8 cellular contexts compared by ENCODE assay signal in the genomic region with DNA sequence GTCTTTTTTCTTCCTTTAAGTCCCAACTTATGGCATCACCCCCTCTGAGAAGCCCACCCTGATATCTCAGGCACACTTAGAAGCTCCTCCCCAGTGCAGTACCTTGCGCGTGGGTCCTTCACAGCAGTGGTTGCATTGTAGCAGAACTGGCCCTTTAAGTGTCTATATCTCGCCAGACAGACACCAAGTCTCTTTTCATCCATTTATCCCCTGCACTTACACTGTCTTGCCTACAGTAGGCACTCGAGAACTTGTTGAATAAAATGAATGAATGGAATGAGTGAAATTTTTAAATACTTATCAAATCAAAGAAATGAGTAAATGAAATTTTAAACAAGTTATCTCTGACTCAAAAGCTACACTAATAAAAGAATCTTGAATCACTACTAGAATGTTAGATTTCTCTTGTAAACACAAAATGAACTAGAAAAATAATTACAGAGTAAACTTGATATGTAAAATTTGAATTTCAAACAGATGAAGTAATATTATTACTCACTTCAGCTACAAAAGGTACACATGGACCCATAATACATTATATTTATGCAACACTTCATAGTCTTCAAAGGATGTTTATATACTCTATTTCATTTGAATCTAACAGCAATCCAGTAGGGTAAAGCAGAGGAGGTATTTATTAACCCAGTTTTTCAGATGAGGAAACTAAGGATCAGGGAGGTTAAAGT. TPM values are rescaled to one million over a fixed set of nuclear protein-coding genes. Genes with fewer than 3 reads are reported as not detected.
A peak's percentile ranks its signal among the peaks of the same experiment; 100 is the strongest.
DNase-seq lines count a peak whose midpoint lies in the region; ATAC-seq lines count a peak whose summit lies in the region.

No MANE protein-coding gene starts in this region.

- peak; percentile 23 for DNase-seq in COLO829 (ENCODE audit: low spot score)
- peak; percentile 51 for DNase-seq in adipocyte (ENCODE audit: low read depth)
- DNase-seq in lung microvascular endothelial cell (ENCODE audit: low read depth in 2 of 2): peak; percentile 50 to 53
- no peak for DNase-seq in GM19240 (ENCODE audit: insufficient read length, low spot score)
- DNase-seq in stimulated activated CD4-positive, alpha-beta T cell treated with anti-CD3 and anti-CD28 coated beads, Interleukin-4, amount 100 ng/mL, for 1 hour: no peak
- no peak for DNase-seq in dedifferentiated amniotic fluid mesenchymal stem cell (ENCODE audit: extremely low spot score)

- H3K36me3 ChIP-seq in adipocyte (ENCODE audit: control insufficient read depth, insufficient read depth, low read length, severe bottlenecking): no peaks in the 10 kb centered on the region

- no peaks in the 10 kb centered on the region for H3K9me3 ChIP-seq in adipocyte (ENCODE audit: control insufficient read depth, low read length)

- H3K4me1 ChIP-seq in adipocyte (ENCODE audit: control insufficient read depth, insufficient read depth, low read length): no peaks in the 10 kb centered on the region

- peaks cover 3% of the 10 kb centered on the region for H3K27me3 ChIP-seq in adipocyte (replicated peaks; ENCODE audit: control insufficient read depth, insufficient read depth, low read length)

- no peak overlapping the region for H3K9ac ChIP-seq in adipocyte (ENCODE audit: low read length)

- no peak overlapping the region for H3K4me3 ChIP-seq in adipocyte (ENCODE audit: low read length)

- ATAC-seq in HG03342 (IDR thresholded peaks at IDR 0.05; ENCODE audit: unreplicated experiment): peak; percentile 57
- no peak for ATAC-seq in GM21526 (IDR thresholded peaks at IDR 0.05; ENCODE audit: low FRiP score, unreplicated experiment)

RNA-seq across cellular contexts. Expression of a gene that starts 54.7 kb away (rescaled TPM):
- 30.1 and 31.3 TPM in 2 replicates for total RNA-seq in lung microvascular endothelial cell

Comparison
In these comparisons a context has a peak if more than half of its experiments do, and no peak if none do; other contexts are left out.
1. DNase-seq: peak in COLO829 (single experiment), adipocyte (single experiment) and lung microvascular endothelial cell (2 of 2); none in GM19240 (single experiment), stimulated activated CD4-positive, alpha-beta T cell treated with anti-CD3 and anti-CD28 coated beads, Interleukin-4, amount 100 ng/mL, for 1 hour (single experiment) and dedifferentiated amniotic fluid mesenchymal stem cell (single experiment).